1 cellular context compared by ENCODE assay signal in genomic region chr1:231626951-231627614, GRCh38.
A peak's percentile ranks its signal among the peaks of the same experiment; 100 is the strongest.
TF ChIP-seq lines count a peak whose summit lies in the region.

No MANE protein-coding gene starts in this region.

TF ChIP-seq in HEK293, 187 proteins besides CTCF, POLR2A, EP300 and RAD21 (continued from another document and continues in another):
- TF ChIP-seq ZNF645 (tag by site-specific recombination; IDR thresholded peaks at IDR 0.05) (no peak), ZFHX2 (tag by site-specific recombination; conservative IDR thresholded peaks at IDR 0.05) (peak; percentile 92), ZNF600 (tag by site-specific recombination; IDR thresholded peaks at IDR 0.05) (no peak), ZNF221 (tag by site-specific recombination; IDR thresholded peaks at IDR 0.05; ENCODE audit: borderline replicate concordance) (no peak), ZNF202 (tag by site-specific recombination; IDR thresholded peaks at IDR 0.05; ENCODE audit: borderline replicate concordance) (no peak), KLF7 (tag by site-specific recombination; IDR thresholded peaks at IDR 0.05; ENCODE audit: borderline replicate concordance) (no peak), ZNF394 (tag by site-specific recombination; IDR thresholded peaks at IDR 0.05; ENCODE audit: borderline replicate concordance) (no peak), ZNF184 (tag by site-specific recombination; IDR thresholded peaks at IDR 0.05) (no peak; the same call in 1 of the 2 replicates), OSR2 (tag by site-specific recombination; IDR thresholded peaks at IDR 0.05) (no peak), YY1 (tag by site-specific recombination; IDR thresholded peaks at IDR 0.05) (no peak), ZNF768 (tag by site-specific recombination; IDR thresholded peaks at IDR 0.05) (no peak), SCRT1 (tag by site-specific recombination; IDR thresholded peaks at IDR 0.05; ENCODE audit: borderline replicate concordance) (no peak), ZNF335 (tag by site-specific recombination; conservative IDR thresholded peaks at IDR 0.05) (peak; percentile 98), ZNF571 (tag by site-specific recombination; IDR thresholded peaks at IDR 0.05) (no peak), FEZF1 (tag by site-specific recombination; IDR thresholded peaks at IDR 0.05) (peak; percentile 32; the same call in 1 of the 2 replicates), ZNF148 (tag by site-specific recombination; IDR thresholded peaks at IDR 0.05; ENCODE audit: borderline replicate concordance) (no peak), ZBTB11 (tag by site-specific recombination; conservative IDR thresholded peaks at IDR 0.05; ENCODE audit: low read depth) (peak; percentile 71), WT1 (tag by site-specific recombination; IDR thresholded peaks at IDR 0.05) (peak; percentile 68), ZNF157 (tag by site-specific recombination; IDR thresholded peaks at IDR 0.05) (no peak), OVOL3 (tag by site-specific recombination; IDR thresholded peaks at IDR 0.05) (no peak), ZNF292 (tag by site-specific recombination; IDR thresholded peaks at IDR 0.05; ENCODE audit: borderline replicate concordance, low read depth) (no peak), BCL6B (tag by site-specific recombination; IDR thresholded peaks at IDR 0.05) (no peak), PRDM10 (tag by site-specific recombination; IDR thresholded peaks at IDR 0.05) (peak; percentile 67), ZNF580 (tag by site-specific recombination; IDR thresholded peaks at IDR 0.05) (no peak), ZNF830 (tag by site-specific recombination; IDR thresholded peaks at IDR 0.05; ENCODE audit: low read depth) (no peak), ZNF121 (tag by site-specific recombination; IDR thresholded peaks at IDR 0.05) (peak; percentile 18; the same call in 1 of the 2 replicates), KLF8 (tag by site-specific recombination; IDR thresholded peaks at IDR 0.05) (peak; percentile 58; the same call in 1 of the 2 replicates), ZNF423 (tag by site-specific recombination; IDR thresholded peaks at IDR 0.05) (peak; percentile 94), ZNF501 (tag by site-specific recombination; IDR thresholded peaks at IDR 0.05) (peak; percentile 25), ZEB2 (tag by site-specific recombination; IDR thresholded peaks at IDR 0.05) (peak; percentile 82), ZNF704 (tag by site-specific recombination; IDR thresholded peaks at IDR 0.05) (no peak), ZNF426 (tag by site-specific recombination; IDR thresholded peaks at IDR 0.05) (no peak), ZBTB1 (tag by site-specific recombination; IDR thresholded peaks at IDR 0.05) (0 out of 2 replicates have a peak, but pooled peaks have one; percentile 76), ZNF26 (tag by site-specific recombination; IDR thresholded peaks at IDR 0.05) (no peak), ZSCAN5A (tag by site-specific recombination; IDR thresholded peaks at IDR 0.05) (no peak; the same call in 1 of the 2 replicates), ZNF639 (tag by site-specific recombination; IDR thresholded peaks at IDR 0.05) (no peak), ZNF324 (tag by site-specific recombination; IDR thresholded peaks at IDR 0.05) (peak; percentile 44; the same call in 1 of the 2 replicates), ZNF488 (tag by site-specific recombination; IDR thresholded peaks at IDR 0.05) (no peak), TCF7L2 (IDR thresholded peaks at IDR 0.05; ENCODE audit: borderline replicate concordance, low read depth, low read length) (no peak), ZNF558 (tag by site-specific recombination; IDR thresholded peaks at IDR 0.05) (no peak), ZNF37A (tag by site-specific recombination; IDR thresholded peaks at IDR 0.05) (no peak), GLI4 (tag by site-specific recombination; IDR thresholded peaks at IDR 0.05) (peak; percentile 46; the same call in 1 of the 2 replicates), ZNF404 (tag by site-specific recombination; IDR thresholded peaks at IDR 0.05) (no peak), ZNF433 (tag by site-specific recombination; IDR thresholded peaks at IDR 0.05; ENCODE audit: low read depth) (no peak), ZIC2 (tag by site-specific recombination; IDR thresholded peaks at IDR 0.05) (peak; percentile 90), HOXC10 (CRISPR knock-in tag; IDR thresholded peaks at IDR 0.05) (no peak)
